ENCODE assay signal across 14 cellular contexts in genomic region chr6:42269974-42270510, GRCh38. TPM values are rescaled to one million over a fixed set of nuclear protein-coding genes. Genes with fewer than 3 reads are reported as not detected.
DNase-seq lines count a peak whose midpoint lies in the region; ATAC-seq and TF ChIP-seq lines count a peak whose summit lies in the region.
"Had no signal": no experiment of that assay in that cellular context is flagged by ENCODE, and none has a peak within 500 bp of the region (broad histone marks: within the 10 kb centered on the region; RNA-seq: fewer than 3 reads in every experiment).

No MANE protein-coding gene starts in this region.

- H3K4me2 ChIP-seq in neural progenitor cell, result no peak overlapping the region
- H3K4me2 ChIP-seq: PC-9 had no signal

- ATAC-seq in activated CD4-positive, alpha-beta T cell treated with anti-CD3 and anti-CD28 coated beads for 36 hours, result no peak
- ATAC-seq in GM21825 (IDR thresholded peaks at IDR 0.05; ENCODE audit: unreplicated experiment), result peak; percentile 32
- ATAC-seq in HG03280 (IDR thresholded peaks at IDR 0.05; ENCODE audit: unreplicated experiment), result peak; percentile 39
- peak; percentile 8 for ATAC-seq in memory B cell (ENCODE audit: low read depth)

- no peaks in the 10 kb centered on the region for H3K27me3 ChIP-seq in CD4-positive, alpha-beta memory T cell (ENCODE audit: insufficient read depth, low read length)
- no peaks in the 10 kb centered on the region for H3K27me3 ChIP-seq in neural progenitor cell

- H3K36me3 Mint-ChIP-seq in activated CD4-positive, alpha-beta T cell treated with anti-CD3 and anti-CD28 coated beads, Interleukin-2, amount 10 ng/mL, durations not matched to agents 7 days and 5 days (ENCODE audit: low read depth), result peaks cover 20% of the 10 kb centered on the region
- H3K36me3 Mint-ChIP-seq in activated CD4-positive, alpha-beta T cell treated with anti-CD3 and anti-CD28 coated beads for 36 hours (ENCODE audit: low read depth), result peaks cover 7% of the 10 kb centered on the region
- no peaks in the 10 kb centered on the region for H3K36me3 Mint-ChIP-seq in memory B cell
- H3K36me3 Mint-ChIP-seq in CD4-positive, alpha-beta memory T cell, result peaks cover 19 to 43% of the 10 kb centered on the region in 2 donors
- peaks cover 6% of the 10 kb centered on the region for H3K36me3 Mint-ChIP-seq in neural progenitor cell

- no peaks in the 10 kb centered on the region for H4K20me1 ChIP-seq in neural progenitor cell (ENCODE audit: low read depth)

- H3K4me3 ChIP-seq in CD4-positive, alpha-beta memory T cell (ENCODE audit: low read length in 2 of 2), result no peak overlapping the region
- no peak overlapping the region for H3K4me3 ChIP-seq in neural progenitor cell
- H3K4me3 ChIP-seq: mucosa of descending colon, PC-9, skin epidermis had no signal

- no peaks in the 10 kb centered on the region for H3K79me2 ChIP-seq in neural progenitor cell (ENCODE audit: low read depth)

- peaks cover 16% of the 10 kb centered on the region for H3K36me3 ChIP-seq in CD4-positive, alpha-beta memory T cell (ENCODE audit: insufficient read depth, low read length)
- H3K36me3 ChIP-seq in neural progenitor cell, result no peaks in the 10 kb centered on the region

- CTCF ChIA-PET in activated CD4-positive, alpha-beta T cell treated with anti-CD3 and anti-CD28 coated beads, Interleukin-2, amount 10 ng/mL, durations not matched to agents 7 days and 5 days (lab: Charles Lee), result interaction anchor here (0.6 kb wide), 1 partner anchor 396 kb away, joined by 4 read pairs; no protein-coding TSS in a partner anchor
- CTCF ChIA-PET in activated CD4-positive, alpha-beta T cell treated with anti-CD3 and anti-CD28 coated beads for 36 hours (lab: Charles Lee), result interaction anchor here (0.7 to 1.0 kb wide), 2 partner anchors 9 to 97 kb away, joined by 3 to 4 read pairs; no protein-coding TSS in a partner anchor
- CTCF ChIA-PET in CD4-positive, alpha-beta memory T cell (lab: Charles Lee; ENCODE audit: partially characterized antibody), result interaction anchor here (0.7 to 1.7 kb wide), 4 partner anchors 9 to 278 kb away, joined by 3 to 5 read pairs (median 4); no protein-coding TSS in a partner anchor

- H3K27ac Mint-ChIP-seq in activated CD4-positive, alpha-beta T cell treated with anti-CD3 and anti-CD28 coated beads, Interleukin-2, amount 10 ng/mL, durations not matched to agents 7 days and 5 days, result peak overlapping the region; percentile 69
- no peak overlapping the region for H3K27ac Mint-ChIP-seq in activated CD4-positive, alpha-beta T cell treated with anti-CD3 and anti-CD28 coated beads for 36 hours
- H3K27ac Mint-ChIP-seq in memory B cell (peak overlapping the region; percentile 17), neural progenitor cell (no peak overlapping the region)
- H3K27ac Mint-ChIP-seq in CD4-positive, alpha-beta memory T cell, result no peak overlapping the region

- no peaks in the 10 kb centered on the region for H3K4me1 ChIP-seq in CD4-positive, alpha-beta memory T cell (ENCODE audit: insufficient read depth, low read length)
- no peaks in the 10 kb centered on the region for H3K4me1 ChIP-seq in neural progenitor cell

- H3K9ac ChIP-seq in neural progenitor cell, result no peak overlapping the region

- intact Hi-C loops in activated CD4-positive, alpha-beta T cell treated with anti-CD3 and anti-CD28 coated beads for 36 hours (cut with DNase I, micrococcal nuclease), result no loop called here
- intact Hi-C loops in CD4-positive, alpha-beta memory T cell (cut with micrococcal nuclease), result no loop called here

- no peaks in the 10 kb centered on the region for H3K9me3 Mint-ChIP-seq in activated CD4-positive, alpha-beta T cell treated with anti-CD3 and anti-CD28 coated beads, Interleukin-2, amount 10 ng/mL, durations not matched to agents 7 days and 5 days
- H3K9me3 Mint-ChIP-seq in activated CD4-positive, alpha-beta T cell treated with anti-CD3 and anti-CD28 coated beads for 36 hours (ENCODE audit: low read depth), result no peaks in the 10 kb centered on the region
- H3K9me3 Mint-ChIP-seq in memory B cell (no peaks in the 10 kb centered on the region), neural progenitor cell (no peaks in the 10 kb centered on the region)
- no peaks in the 10 kb centered on the region for H3K9me3 Mint-ChIP-seq in CD4-positive, alpha-beta memory T cell
- H3K9me3 Mint-ChIP-seq: activated naive CD4-positive, alpha-beta T cell treated with anti-CD3 and anti-CD28 coated beads, Interleukin-2, amount 50 U/mL, for 72 hours had no signal

- H3K27me3 Mint-ChIP-seq in activated CD4-positive, alpha-beta T cell treated with anti-CD3 and anti-CD28 coated beads, Interleukin-2, amount 10 ng/mL, durations not matched to agents 7 days and 5 days, result no peaks in the 10 kb centered on the region
- H3K27me3 Mint-ChIP-seq in activated CD4-positive, alpha-beta T cell treated with anti-CD3 and anti-CD28 coated beads for 36 hours, result no peaks in the 10 kb centered on the region
- H3K27me3 Mint-ChIP-seq in memory B cell, result no peaks in the 10 kb centered on the region
- H3K27me3 Mint-ChIP-seq in CD4-positive, alpha-beta memory T cell, result no peaks in the 10 kb centered on the region
- H3K27me3 Mint-ChIP-seq in neural progenitor cell (ENCODE audit: insufficient read depth, low read depth), result peaks cover 4% of the 10 kb centered on the region

- POLR2A ChIA-PET in activated CD4-positive, alpha-beta T cell treated with anti-CD3 and anti-CD28 coated beads, Interleukin-2, amount 10 ng/mL, durations not matched to agents 7 days and 5 days (lab: Charles Lee), result no interaction called here
- POLR2A ChIA-PET in activated CD4-positive, alpha-beta T cell treated with anti-CD3 and anti-CD28 coated beads for 36 hours (lab: Charles Lee), result no interaction called here
- POLR2A ChIA-PET in CD4-positive, alpha-beta memory T cell (lab: Charles Lee; ENCODE audit: partially characterized antibody), result no interaction called here

- H2AFZ ChIP-seq in neural progenitor cell (replicated peaks), result no peak overlapping the region
- H2AFZ ChIP-seq: PC-9 had no signal

- H3K27ac ChIP-seq in CD4-positive, alpha-beta memory T cell (ENCODE audit: low read depth, low read length), result no peak overlapping the region
- H3K27ac ChIP-seq in neural progenitor cell, result no peak overlapping the region
- H3K27ac ChIP-seq: PC-9, skin epidermis had no signal

- H3K9me3 ChIP-seq in CD4-positive, alpha-beta memory T cell (ENCODE audit: control insufficient read depth in 1 of 2, low read length in 2 of 2), result no peaks in the 10 kb centered on the region
- no peaks in the 10 kb centered on the region for H3K9me3 ChIP-seq in neural progenitor cell (ENCODE audit: low read depth)
- H3K9me3 ChIP-seq: mucosa of descending colon had no signal

- TF ChIP-seq CTCF in neural progenitor cell (IDR thresholded peaks at IDR 0.05), result no peak

- no peak overlapping the region for H3K4me3 Mint-ChIP-seq in activated CD4-positive, alpha-beta T cell treated with anti-CD3 and anti-CD28 coated beads, Interleukin-2, amount 10 ng/mL, durations not matched to agents 7 days and 5 days
- no peak overlapping the region for H3K4me3 Mint-ChIP-seq in activated CD4-positive, alpha-beta T cell treated with anti-CD3 and anti-CD28 coated beads for 36 hours
- H3K4me3 Mint-ChIP-seq in memory B cell, result no peak overlapping the region
- H3K4me3 Mint-ChIP-seq in CD4-positive, alpha-beta memory T cell, result no peak overlapping the region
- no peak overlapping the region for H3K4me3 Mint-ChIP-seq in neural progenitor cell

- no peak for DNase-seq in activated CD4-positive, alpha-beta T cell treated with anti-CD3 and anti-CD28 coated beads, Interleukin-2, amount 10 ng/mL, durations not matched to agents 7 days and 5 days
- DNase-seq in activated CD4-positive, alpha-beta T cell treated with anti-CD3 and anti-CD28 coated beads for 36 hours, result no peak
- DNase-seq in memory B cell (ENCODE audit: low spot score in 2 of 2) (no peak), neural progenitor cell (ENCODE audit: low spot score) (no peak)
- DNase-seq in CD4-positive, alpha-beta memory T cell, result no peak
- DNase-seq in activated naive CD4-positive, alpha-beta T cell treated with anti-CD3 and anti-CD28 coated beads, Interleukin-2, amount 50 U/mL, for 16 hours, result no peak
- DNase-seq: hippocampal formation, NCI-H1048, PC-9 had no signal

- H3F3A ChIP-seq in neural progenitor cell (ENCODE audit: low read depth), result no peaks in the 10 kb centered on the region

- H3K4me1 Mint-ChIP-seq in activated CD4-positive, alpha-beta T cell treated with anti-CD3 and anti-CD28 coated beads, Interleukin-2, amount 10 ng/mL, durations not matched to agents 7 days and 5 days, result peaks cover 18% of the 10 kb centered on the region
- H3K4me1 Mint-ChIP-seq in activated CD4-positive, alpha-beta T cell treated with anti-CD3 and anti-CD28 coated beads for 36 hours, result no peaks in the 10 kb centered on the region
- peaks cover 17% of the 10 kb centered on the region for H3K4me1 Mint-ChIP-seq in memory B cell
- peaks cover 3 to 8% (median 4%) of the 10 kb centered on the region in 4 donors for H3K4me1 Mint-ChIP-seq in CD4-positive, alpha-beta memory T cell
- no peaks in the 10 kb centered on the region for H3K4me1 Mint-ChIP-seq in neural progenitor cell

RNA-seq across cellular contexts. Expression of gene MRPS10, which starts 52.4 kb away (rescaled TPM):
- total RNA-seq in activated CD4-positive, alpha-beta T cell treated with anti-CD3 and anti-CD28 coated beads, Interleukin-2, amount 10 ng/mL, durations not matched to agents 7 days and 5 days, result 10 to 100 TPM; 27.9 to 33.1 TPM
- 10 to 100 TPM; 35.2 to 36.2 TPM for total RNA-seq in activated CD4-positive, alpha-beta T cell treated with anti-CD3 and anti-CD28 coated beads for 36 hours
- 10 to 100 TPM; 22.6 to 25.1 TPM for total RNA-seq in CD4-positive, alpha-beta memory T cell
- 10 to 100 TPM; 40.3 to 57.5 TPM for polyA plus RNA-seq in CD4-positive, alpha-beta memory T cell
- 42.1 and 68.0 TPM in 2 replicates for total RNA-seq in neural progenitor cell (ENCODE audit: low replicate concordance)

Comparison
In these comparisons a context has a peak if more than half of its experiments do, and no peak if none do; other contexts are left out.
1. H3K27ac Mint-ChIP-seq: peak in activated CD4-positive, alpha-beta T cell treated with anti-CD3 and anti-CD28 coated beads, Interleukin-2, amount 10 ng/mL, durations not matched to agents 7 days and 5 days (single experiment) and memory B cell (single experiment); none in activated CD4-positive, alpha-beta T cell treated with anti-CD3 and anti-CD28 coated beads for 36 hours (single experiment), CD4-positive, alpha-beta memory T cell (0 of 7) and neural progenitor cell (single experiment).